1 cellular context compared by ENCODE assay signal in genomic region chr11:79342686-79343085, GRCh38.
TF ChIP-seq lines count a peak whose summit lies in the region.

No MANE protein-coding gene starts in this region.

TF ChIP-seq in SK-N-SH, 30 proteins besides CTCF, POLR2A, EP300 and RAD21 (continued from another document):
- TF ChIP-seq ZBTB33 (IDR thresholded peaks at IDR 0.05; ENCODE audit: borderline replicate concordance, low read depth) (no peak), GABPA (IDR thresholded peaks at IDR 0.05; ENCODE audit: low read depth) (no peak), TAF1 (IDR thresholded peaks at IDR 0.05; ENCODE audit: borderline replicate concordance, low read depth, low read length) (no peak), SIN3A (IDR thresholded peaks at IDR 0.05; ENCODE audit: borderline replicate concordance, low read depth, low read length) (no peak), IRF3 (IDR thresholded peaks at IDR 0.05; ENCODE audit: low read depth, low read length) (no peak), FOXJ3 (CRISPR knock-in tag; IDR thresholded peaks at IDR 0.05) (no peak), CHD2 (IDR thresholded peaks at IDR 0.05; ENCODE audit: low read length, partially characterized antibody) (no peak), FOSL2 (IDR thresholded peaks at IDR 0.05; ENCODE audit: borderline replicate concordance, low read depth) (no peak)
